In genomic region chr7:45978010-45978681, GRCh38 we compare ENCODE assay signal across 8 cellular contexts. TPM values are rescaled to one million over a fixed set of nuclear protein-coding genes. Genes with fewer than 3 reads are reported as not detected.
DNase-seq lines count a peak whose midpoint lies in the region; ATAC-seq, FAIRE-seq and TF ChIP-seq lines count a peak whose summit lies in the region.

No MANE protein-coding gene starts in this region.

- peaks cover 24% of the 10 kb centered on the region for H3K4me1 ChIP-seq in MM.1S (ENCODE audit: low read length)
- peaks cover 18% of the 10 kb centered on the region for H3K4me1 ChIP-seq in lower lobe of right lung
- H3K4me1 ChIP-seq in vagina: peaks cover 14% of the 10 kb centered on the region

- H3K36me3 ChIP-seq in MM.1S (replicated peaks; ENCODE audit: insufficient read depth, low read length): no peaks in the 10 kb centered on the region
- H3K36me3 ChIP-seq in bronchial epithelial cell (ENCODE audit: control insufficient read depth, insufficient read depth, low read length): no peaks in the 10 kb centered on the region
- H3K36me3 ChIP-seq in lower lobe of right lung: no peaks in the 10 kb centered on the region
- no peaks in the 10 kb centered on the region for H3K36me3 ChIP-seq in vagina

- no peaks in the 10 kb centered on the region for H3K79me2 ChIP-seq in MM.1S (ENCODE audit: low read length)

- H3F3A ChIP-seq in MM.1S (ENCODE audit: insufficient read depth, low read length): 0 out of 2 replicates have a peak, but pooled peaks cover 7% of the 10 kb centered on the region

- TF ChIP-seq CTCF in MM.1S (IDR thresholded peaks at IDR 0.05; ENCODE audit: low read length) (no peak), bronchial epithelial cell (IDR thresholded peaks at IDR 0.05; ENCODE audit: insufficient read depth, low read length, severe bottlenecking) (no peak), lower lobe of right lung (IDR thresholded peaks at IDR 0.05) (no peak), vagina (IDR thresholded peaks at IDR 0.05) (no peak)

- FAIRE-seq in bronchial epithelial cell (lab: Jason Lieb, UNC): peak; percentile 98

- no peaks in the 10 kb centered on the region for H4K20me1 ChIP-seq in MM.1S (ENCODE audit: insufficient read depth, low read length)

- no peaks in the 10 kb centered on the region for H3K36me3 Mint-ChIP-seq in T-helper 2 cell treated with Interferon-gamma antibody and Interleukin-4, amounts not matched to agents 5 μg/mL and 100 μg/mL, for 36 hours (ENCODE audit: low read depth)

- peak overlapping the region; percentile 22 for H3K9ac ChIP-seq in MM.1S (ENCODE audit: low read length)

- DNase-seq in T-helper 2 cell treated with Interferon-gamma antibody and Interleukin-4, amounts not matched to agents 5 μg/mL and 100 μg/mL, for 36 hours (ENCODE audit: low spot score): peak; percentile 23
- DNase-seq in T-helper 2 cell (no peak), MM.1S (peak; percentile 89), bronchial epithelial cell (ENCODE audit: low read depth) (peak; percentile 100), lower lobe of right lung (no peak), vagina (ENCODE audit: extremely low spot score in 2 of 2) (peak; percentile 85 to 95), NCI-H526 (lab: John Stamatoyannopoulos, UW) (no peak)
- DNase-seq in activated CD4-positive, alpha-beta T cell treated with anti-CD3 and anti-CD28 coated beads, Interleukin-2, amount 50 U/mL, for 1 hour: no peak

- no peak overlapping the region for H3K27ac Mint-ChIP-seq in T-helper 2 cell treated with Interferon-gamma antibody and Interleukin-4, amounts not matched to agents 5 μg/mL and 100 μg/mL, for 36 hours

- H3K27ac ChIP-seq in MM.1S (ENCODE audit: low read length) (peak overlapping the region; percentile 61), lower lobe of right lung (peak overlapping the region; percentile 77), vagina (peak overlapping the region; percentile 60)

- no peaks in the 10 kb centered on the region for H3K4me1 Mint-ChIP-seq in T-helper 2 cell treated with Interferon-gamma antibody and Interleukin-4, amounts not matched to agents 5 μg/mL and 100 μg/mL, for 36 hours (ENCODE audit: low read depth)

- H2AFZ ChIP-seq in MM.1S (ENCODE audit: low read length): peak overlapping the region; percentile 29; the same call in 1 of the 2 replicates

- no peaks in the 10 kb centered on the region for H3K9me3 Mint-ChIP-seq in T-helper 2 cell treated with Interferon-gamma antibody and Interleukin-4, amounts not matched to agents 5 μg/mL and 100 μg/mL, for 36 hours

- intact Hi-C loops in lower lobe of right lung (cut with DNase I): no loop called here
- intact Hi-C loops in vagina (cut with DNase I): no loop called here

- no peak overlapping the region for H3K4me3 ChIP-seq in MM.1S (ENCODE audit: low read length)
- H3K4me3 ChIP-seq in bronchial epithelial cell (ENCODE audit: low read depth, low read length): no peak overlapping the region
- no peak overlapping the region for H3K4me3 ChIP-seq in lower lobe of right lung
- no peak overlapping the region for H3K4me3 ChIP-seq in vagina

- TF ChIP-seq POLR2A in vagina (IDR thresholded peaks at IDR 0.05): no peak

- H3K9me3 ChIP-seq in MM.1S (replicated peaks; ENCODE audit: insufficient read depth, low read length) (no peaks in the 10 kb centered on the region), lower lobe of right lung (no peaks in the 10 kb centered on the region), vagina (no peaks in the 10 kb centered on the region)

- no peak overlapping the region for H3K4me3 Mint-ChIP-seq in T-helper 2 cell treated with Interferon-gamma antibody and Interleukin-4, amounts not matched to agents 5 μg/mL and 100 μg/mL, for 36 hours

- peak; percentile 92 to 97 for ATAC-seq in lower lobe of right lung

- H3K27me3 Mint-ChIP-seq in T-helper 2 cell treated with Interferon-gamma antibody and Interleukin-4, amounts not matched to agents 5 μg/mL and 100 μg/mL, for 36 hours (ENCODE audit: low read depth): no peaks in the 10 kb centered on the region

- H3K4me2 ChIP-seq in MM.1S (ENCODE audit: low read depth, low read length): peak overlapping the region; percentile 36

- H3K27me3 ChIP-seq in MM.1S (replicated peaks; ENCODE audit: insufficient read depth, low read length) (no peaks in the 10 kb centered on the region), bronchial epithelial cell (ENCODE audit: control insufficient read depth, insufficient read depth, low read length) (no peaks in the 10 kb centered on the region), lower lobe of right lung (ENCODE audit: low read depth) (no peaks in the 10 kb centered on the region), vagina (no peaks in the 10 kb centered on the region)

- H3K9me2 ChIP-seq in MM.1S (replicated peaks; ENCODE audit: insufficient read depth, low read length): no peaks in the 10 kb centered on the region

RNA-seq across cellular contexts. Expression of gene IGFBP3, which starts 57.1 kb away (rescaled TPM):
- total RNA-seq in bronchial epithelial cell (7.8 and 12.1 TPM in 2 replicates), lower lobe of right lung (32.2 TPM), vagina (197 TPM)

Comparison
In these comparisons a context has a peak if more than half of its experiments do, and no peak if none do; other contexts are left out.
1. DNase-seq: peak in T-helper 2 cell treated with Interferon-gamma antibody and Interleukin-4, amounts not matched to agents 5 μg/mL and 100 μg/mL, for 36 hours (single experiment), MM.1S (single experiment), bronchial epithelial cell (single experiment) and vagina (2 of 2); none in T-helper 2 cell (0 of 5), lower lobe of right lung (single experiment), NCI-H526 (0 of 2) and activated CD4-positive, alpha-beta T cell treated with anti-CD3 and anti-CD28 coated beads, Interleukin-2, amount 50 U/mL, for 1 hour (single experiment).
2. Peak in every context shown above with its lines, with median percentiles within 50 percentile points of each other: H3K27ac ChIP-seq.